Comparison of ENCODE assay signal across 1 cellular context in genomic region chr19:2517881-2518601, GRCh38.
TF ChIP-seq lines count a peak whose summit lies in the region.

No MANE protein-coding gene starts in this region.

TF ChIP-seq in WTC11, 78 proteins besides CTCF, POLR2A, EP300 and RAD21 (continued from another document):
- TF ChIP-seq, protein P1, sequence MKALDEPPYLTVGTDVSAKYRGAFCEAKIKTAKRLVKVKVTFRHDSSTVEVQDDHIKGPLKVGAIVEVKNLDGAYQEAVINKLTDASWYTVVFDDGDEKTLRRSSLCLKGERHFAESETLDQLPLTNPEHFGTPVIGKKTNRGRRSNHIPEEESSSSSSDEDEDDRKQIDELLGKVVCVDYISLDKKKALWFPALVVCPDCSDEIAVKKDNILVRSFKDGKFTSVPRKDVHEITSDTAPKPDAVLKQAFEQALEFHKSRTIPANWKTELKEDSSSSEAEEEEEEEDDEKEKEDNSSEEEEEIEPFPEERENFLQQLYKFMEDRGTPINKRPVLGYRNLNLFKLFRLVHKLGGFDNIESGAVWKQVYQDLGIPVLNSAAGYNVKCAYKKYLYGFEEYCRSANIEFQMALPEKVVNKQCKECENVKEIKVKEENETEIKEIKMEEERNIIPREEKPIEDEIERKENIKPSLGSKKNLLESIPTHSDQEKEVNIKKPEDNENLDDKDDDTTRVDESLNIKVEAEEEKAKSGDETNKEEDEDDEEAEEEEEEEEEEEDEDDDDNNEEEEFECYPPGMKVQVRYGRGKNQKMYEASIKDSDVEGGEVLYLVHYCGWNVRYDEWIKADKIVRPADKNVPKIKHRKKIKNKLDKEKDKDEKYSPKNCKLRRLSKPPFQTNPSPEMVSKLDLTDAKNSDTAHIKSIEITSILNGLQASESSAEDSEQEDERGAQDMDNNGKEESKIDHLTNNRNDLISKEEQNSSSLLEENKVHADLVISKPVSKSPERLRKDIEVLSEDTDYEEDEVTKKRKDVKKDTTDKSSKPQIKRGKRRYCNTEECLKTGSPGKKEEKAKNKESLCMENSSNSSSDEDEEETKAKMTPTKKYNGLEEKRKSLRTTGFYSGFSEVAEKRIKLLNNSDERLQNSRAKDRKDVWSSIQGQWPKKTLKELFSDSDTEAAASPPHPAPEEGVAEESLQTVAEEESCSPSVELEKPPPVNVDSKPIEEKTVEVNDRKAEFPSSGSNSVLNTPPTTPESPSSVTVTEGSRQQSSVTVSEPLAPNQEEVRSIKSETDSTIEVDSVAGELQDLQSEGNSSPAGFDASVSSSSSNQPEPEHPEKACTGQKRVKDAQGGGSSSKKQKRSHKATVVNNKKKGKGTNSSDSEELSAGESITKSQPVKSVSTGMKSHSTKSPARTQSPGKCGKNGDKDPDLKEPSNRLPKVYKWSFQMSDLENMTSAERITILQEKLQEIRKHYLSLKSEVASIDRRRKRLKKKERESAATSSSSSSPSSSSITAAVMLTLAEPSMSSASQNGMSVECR (CRISPR knock-in tag; IDR thresholded peaks at IDR 0.05; ENCODE audit: borderline replicate concordance) = no peak
- TF ChIP-seq RORB (CRISPR knock-in tag; IDR thresholded peaks at IDR 0.05) (no peak), ZNF423 (CRISPR knock-in tag; IDR thresholded peaks at IDR 0.05) (no peak), OVOL2 (CRISPR knock-in tag; IDR thresholded peaks at IDR 0.05; ENCODE audit: borderline replicate concordance) (no peak), NR2C2 (CRISPR knock-in tag; IDR thresholded peaks at IDR 0.05) (no peak)
